Comparison of ENCODE assay signal across 8 cellular contexts in the genomic region with DNA sequence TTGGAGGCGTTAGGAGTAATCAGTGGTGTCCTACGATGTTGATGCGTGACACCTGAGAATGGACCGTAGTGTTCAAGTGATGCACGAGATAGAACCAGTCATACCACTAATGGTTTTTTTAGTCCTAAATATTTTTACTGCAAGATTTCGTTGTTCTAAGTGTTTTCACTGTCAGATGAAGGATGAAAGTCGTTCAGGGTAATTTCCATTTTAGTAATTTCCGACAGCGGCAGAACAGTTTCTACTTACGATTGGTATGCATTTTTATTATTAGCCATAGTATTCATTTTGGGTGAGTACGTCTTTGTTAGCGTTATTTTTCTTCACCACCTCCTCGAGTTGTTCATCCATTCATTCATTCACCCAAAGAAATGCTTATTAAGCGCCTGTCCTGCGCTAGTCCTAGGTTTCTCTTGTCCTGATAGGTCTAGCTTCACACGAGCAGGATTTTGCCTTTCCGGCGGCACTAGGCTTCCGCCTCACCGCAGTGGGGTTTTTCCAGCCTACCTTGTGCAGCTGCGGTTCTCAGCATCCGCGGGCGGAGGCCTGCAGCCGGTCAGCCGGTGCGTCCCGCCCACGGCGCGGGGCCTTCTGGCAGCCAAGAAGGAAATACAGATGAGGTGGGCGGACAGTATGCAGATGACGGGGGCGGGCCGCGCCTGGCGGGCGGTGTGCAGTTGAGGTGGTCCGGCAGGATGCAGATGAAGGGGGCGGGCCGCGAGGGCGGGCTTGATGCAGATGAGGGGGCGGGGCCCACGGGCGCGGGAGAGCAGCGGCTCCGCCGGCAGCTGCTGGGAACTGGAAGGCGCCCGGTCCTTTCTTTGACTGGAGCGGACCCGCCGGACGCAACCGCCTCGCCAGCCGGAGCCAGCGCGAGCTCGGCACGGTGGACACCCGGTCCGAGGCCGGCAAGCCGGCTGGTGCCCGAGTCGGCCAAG.
DNase-seq lines count a peak whose midpoint lies in the region; ATAC-seq and TF ChIP-seq lines count a peak whose summit lies in the region.

No MANE protein-coding gene starts in this region.

- H3K4me2 ChIP-seq in OCI-LY1 (ENCODE audit: low read length): peak overlapping the region; percentile 71

- H3K27me3 ChIP-seq in OCI-LY1 (ENCODE audit: insufficient read depth, low read length) (peaks cover 8% of the 10 kb centered on the region), mononuclear cell (ENCODE audit: insufficient read depth, low read length) (no peaks in the 10 kb centered on the region)

- ATAC-seq in GM21381 (IDR thresholded peaks at IDR 0.05; ENCODE audit: unreplicated experiment): peak; percentile 92

- no peaks in the 10 kb centered on the region for H3K79me2 ChIP-seq in OCI-LY1 (ENCODE audit: insufficient read depth, low read length)

- H4K20me1 ChIP-seq in OCI-LY1 (ENCODE audit: insufficient read depth, low read length): no peaks in the 10 kb centered on the region

- no peak for TF ChIP-seq CTCF in OCI-LY1 (IDR thresholded peaks at IDR 0.05; ENCODE audit: low read length)

- no peaks in the 10 kb centered on the region for H3K9me2 ChIP-seq in OCI-LY1 (ENCODE audit: low read depth, low read length)

- H3K27ac ChIP-seq in OCI-LY1 (ENCODE audit: low read depth, low read length, poor library complexity, severe bottlenecking) (no peak overlapping the region), epithelial cell of prostate (peak overlapping the region; percentile 90)

- peaks cover 10% of the 10 kb centered on the region for H3K4me1 ChIP-seq in OCI-LY1 (ENCODE audit: insufficient read depth, low read length, severe bottlenecking)
- H3K4me1 ChIP-seq in mononuclear cell (ENCODE audit: insufficient read depth, low read length): peaks cover 20% of the 10 kb centered on the region

- H3K9me3 ChIP-seq in OCI-LY1 (ENCODE audit: low read length) (no peaks in the 10 kb centered on the region), mononuclear cell (ENCODE audit: low read depth, low read length) (no peaks in the 10 kb centered on the region)

- no peak overlapping the region for H2AFZ ChIP-seq in OCI-LY1 (ENCODE audit: low read length)

- peak; percentile 96 for DNase-seq in Caki2 (ENCODE audit: low read depth)
- peak; percentile 96 for DNase-seq in HT1080 (ENCODE audit: low read depth)
- DNase-seq in activated T-cell treated with anti-CD3 and anti-CD28 coated beads for 4 hours: peak; percentile 87
- peak; percentile 93 for DNase-seq in epithelial cell of prostate (ENCODE audit: low read depth, low spot score)
- DNase-seq in stimulated activated CD8-positive, alpha-beta memory T cell treated with anti-CD3 and anti-CD28 coated beads, Interleukin-2, amount 100 ng/mL, for 1 hour (ENCODE audit: low read depth in 2 of 2): peak; percentile 82 to 91

- in situ Hi-C loops in Caki2 (cut with HindIII; ENCODE audit: low pct_unique_long_range_greater_than_20kb, low sequenced_read_pairs): no loop called here

- H3F3A ChIP-seq in OCI-LY1 (ENCODE audit: insufficient read depth, low read length): no peaks in the 10 kb centered on the region

- H3K36me3 ChIP-seq in OCI-LY1 (ENCODE audit: insufficient read depth, low read length): no peaks in the 10 kb centered on the region

- peak overlapping the region; percentile 19; the same call in 1 of the 2 replicates for H3K9ac ChIP-seq in OCI-LY1 (ENCODE audit: low read length)

- H3K4me3 ChIP-seq in OCI-LY1 (ENCODE audit: low read depth, low read length, poor library complexity, severe bottlenecking) (peak overlapping the region; percentile 62), mononuclear cell (ENCODE audit: low read length) (peak overlapping the region; percentile 46)
